ENCODE assay signal across 10 cellular contexts in the genomic region with DNA sequence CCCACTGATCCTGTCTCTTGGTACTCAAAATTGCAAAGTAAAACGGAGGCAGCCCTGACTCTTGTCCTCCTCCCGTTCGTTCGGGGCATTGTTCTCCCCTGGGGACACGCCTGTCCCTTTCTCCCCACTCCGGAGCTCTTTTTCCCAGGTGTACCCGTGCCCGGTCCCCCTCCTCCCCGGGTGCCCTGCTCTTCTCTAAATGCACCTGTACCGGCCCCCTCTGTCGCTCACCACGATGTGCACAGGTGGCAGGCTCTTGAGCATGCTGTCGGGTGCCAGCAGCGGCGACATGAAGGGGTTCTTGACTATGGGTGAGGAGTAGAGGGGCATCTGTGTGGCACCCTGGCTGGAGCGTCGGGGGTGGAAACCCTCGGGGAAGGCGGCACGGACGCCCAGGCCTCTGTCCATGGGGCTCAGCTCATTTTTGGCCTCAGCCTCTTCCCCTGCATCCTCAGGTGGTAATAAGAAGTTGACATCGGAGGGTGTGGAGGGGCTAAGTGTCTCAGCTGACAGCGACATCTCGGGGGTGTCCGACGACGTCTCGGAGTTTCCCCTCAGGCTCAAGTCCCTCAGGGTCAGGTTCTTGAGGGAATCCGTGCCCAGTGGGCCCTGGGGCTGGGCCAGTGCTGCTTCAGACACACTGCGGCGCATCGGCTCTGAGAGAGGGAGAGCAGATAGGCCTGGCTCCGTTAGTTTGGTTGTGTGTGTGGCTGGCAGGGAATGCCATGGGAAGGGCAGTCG. TPM values are rescaled to one million over a fixed set of nuclear protein-coding genes. Genes with fewer than 3 reads are reported as not detected.
DNase-seq lines count a peak whose midpoint lies in the region; ATAC-seq, FAIRE-seq and TF ChIP-seq lines count a peak whose summit lies in the region.
"Had no signal": no experiment of that assay in that cellular context is flagged by ENCODE, and none has a peak within 500 bp of the region (broad histone marks: within the 10 kb centered on the region; RNA-seq: fewer than 3 reads in every experiment).

No MANE protein-coding gene starts in this region.

- H3K36me3 Mint-ChIP-seq in astrocyte (ENCODE audit: low read depth, unreplicated experiment), result peaks cover 1% of the 10 kb centered on the region

- no peak overlapping the region for H3K4ac ChIP-seq in mesenchymal stem cell (ENCODE audit: low read depth in 1 of 2, low read length in 2 of 2)

- H3K9me3 Mint-ChIP-seq in astrocyte (ENCODE audit: unreplicated experiment), result no peaks in the 10 kb centered on the region

- no peaks in the 10 kb centered on the region for H4K20me1 ChIP-seq in HCT116 (ENCODE audit: insufficient read depth)
- peaks cover 14% of the 10 kb centered on the region for H4K20me1 ChIP-seq in astrocyte (ENCODE audit: insufficient read depth, low read length)

- H3K36me3 ChIP-seq in HCT116 (ENCODE audit: control insufficient read depth in 1 of 2, insufficient read depth in 2 of 2, low read length in 2 of 2) (no peaks in the 10 kb centered on the region; a peak in 1 of 4 replicates), astrocyte (ENCODE audit: insufficient read depth, low read length) (no peaks in the 10 kb centered on the region), mesenchymal stem cell (ENCODE audit: control insufficient read depth in 1 of 2, insufficient read depth in 2 of 2, low read depth in 1 of 2, low read length in 2 of 2) (peaks cover 0 to 13% of the 10 kb centered on the region in 2 experiments), small intestine (ENCODE audit: control insufficient read depth in 2 of 2, insufficient read depth in 2 of 2, low read length in 2 of 2) (no peaks in the 10 kb centered on the region)

- no peak for ATAC-seq in HCT116
- no peak for ATAC-seq in GM18867 (IDR thresholded peaks at IDR 0.05; ENCODE audit: unreplicated experiment)

- H3K4me3 ChIP-seq in HCT116 (replicated peaks in 1 of 2; ENCODE audit: low read depth in 1 of 2, low read length in 2 of 2), result peak overlapping the region; percentile 35 to 50; a peak in 2 of 4 replicates
- H3K4me3 ChIP-seq in astrocyte (ENCODE audit: insufficient read depth, low read depth, low read length), result peak overlapping the region; percentile 43
- peak overlapping the region; percentile 5 to 79 for H3K4me3 ChIP-seq in mesenchymal stem cell (ENCODE audit: insufficient read depth in 1 of 2, low read depth in 1 of 2, low read length in 2 of 2)
- no peak overlapping the region for H3K4me3 ChIP-seq in small intestine (ENCODE audit: low read depth in 1 of 2, low read length in 2 of 2)
- H3K4me3 ChIP-seq: PC-9 had no signal

- H3K27ac Mint-ChIP-seq in astrocyte (ENCODE audit: unreplicated experiment), result peak overlapping the region; percentile 34

- in situ Hi-C loops in GM13977 (cut with MboI; ENCODE audit: low pct_unique_long_range_greater_than_20kb, low sequenced_read_pairs, unreplicated experiment), result no loop called here

- H3K27me3 Mint-ChIP-seq in astrocyte (ENCODE audit: low read depth, unreplicated experiment), result no peaks in the 10 kb centered on the region

- H2BK15ac ChIP-seq in mesenchymal stem cell (ENCODE audit: low read depth, poor library complexity, severe bottlenecking), result no peak overlapping the region

- no peak for FAIRE-seq in astrocyte (lab: Jason Lieb, UNC)
- no peak for FAIRE-seq in small intestine (lab: Jason Lieb, UNC)

- H3K79me2 ChIP-seq in HCT116 (ENCODE audit: insufficient read depth, low read length) (peaks cover 29% of the 10 kb centered on the region), astrocyte (ENCODE audit: insufficient read depth, low read length) (peaks cover 3% of the 10 kb centered on the region)

- intact Hi-C loops in HCT116 (cut with micrococcal nuclease), result no loop called here

- no peak overlapping the region for H2BK12ac ChIP-seq in mesenchymal stem cell (ENCODE audit: low read length in 2 of 2)

- H3K4me1 Mint-ChIP-seq in astrocyte (ENCODE audit: low read depth, unreplicated experiment), result peaks cover 13% of the 10 kb centered on the region

- peak overlapping the region; percentile 86 for H3K4me3 Mint-ChIP-seq in astrocyte (ENCODE audit: unreplicated experiment)

- no peak for DNase-seq in HCT116 (ENCODE audit: low read depth, low spot score)
- DNase-seq in astrocyte (ENCODE audit: low read depth), result no peak
- no peak for DNase-seq in mesenchymal stem cell
- DNase-seq in Kasumi-1 (lab: John Stamatoyannopoulos, UW), result no peak
- no peak for DNase-seq in small intestine
- no peak for DNase-seq in GM13977 (ENCODE audit: low spot score)
- DNase-seq: GF-D8 had no signal

- H3K27me3 ChIP-seq in HCT116 (ENCODE audit: insufficient read depth, low read length) (no peaks in the 10 kb centered on the region), astrocyte (ENCODE audit: insufficient read depth, low read length) (no peaks in the 10 kb centered on the region), mesenchymal stem cell (ENCODE audit: control insufficient read depth in 1 of 2, insufficient read depth in 1 of 2, low read length in 2 of 2) (no peaks in the 10 kb centered on the region), small intestine (ENCODE audit: control insufficient read depth in 2 of 2, insufficient read depth in 2 of 2, low read length in 2 of 2) (no peaks in the 10 kb centered on the region)

- no peak overlapping the region for H2AK5ac ChIP-seq in mesenchymal stem cell (ENCODE audit: low read length, severe bottlenecking)

- TF ChIP-seq RAD21 in HCT116 (IDR thresholded peaks at IDR 0.05; ENCODE audit: low read depth), result no peak

- POLR2A ChIA-PET in HCT116 (lab: Charles Lee), result no interaction called here

- H4K91ac ChIP-seq in mesenchymal stem cell (ENCODE audit: low read length), result no peak overlapping the region

- peak overlapping the region; percentile 43; the same call in 1 of the 2 replicates for H3K9ac ChIP-seq in HCT116 (ENCODE audit: low read length)
- H3K9ac ChIP-seq in astrocyte (ENCODE audit: low read length), result peak overlapping the region; percentile 61
- peak overlapping the region; percentile 78 for H3K9ac ChIP-seq in mesenchymal stem cell (ENCODE audit: low read length)

- H3K9me2 ChIP-seq in HCT116 (ENCODE audit: insufficient read depth), result no peaks in the 10 kb centered on the region

- no TSS peak for BruUV-seq in HCT116 (replicated peaks; lab: Mats Ljungman, UMichigan)

- WGBS in mesenchymal stem cell, result 54% methylated on average over 28 of the region's 34 CpGs
- WGBS in small intestine, 3 donors, result 69 to 77% (median 73%) methylated on average over 34 of the region's 34 CpGs

- H2BK5ac ChIP-seq in mesenchymal stem cell (ENCODE audit: low read depth, low read length, poor library complexity, severe bottlenecking), result no peak overlapping the region

- H3K18ac ChIP-seq in mesenchymal stem cell (ENCODE audit: low read depth in 1 of 2, low read length in 2 of 2), result no peak overlapping the region

- H4K8ac ChIP-seq in mesenchymal stem cell (ENCODE audit: low read length), result no peak overlapping the region

- H2AFZ ChIP-seq in HCT116 (ENCODE audit: low read depth, low read length, poor library complexity, severe bottlenecking) (no peak overlapping the region), astrocyte (ENCODE audit: low read depth, low read length) (no peak overlapping the region), mesenchymal stem cell (ENCODE audit: low read depth, low read length) (no peak overlapping the region)
- H2AFZ ChIP-seq: PC-9 had no signal

- peak overlapping the region; percentile 45; the same call in 1 of the 2 replicates for H3K27ac ChIP-seq in 22Rv1
- H3K27ac ChIP-seq in HCT116 (ENCODE audit: low read depth, low read length), result no peak overlapping the region
- H3K27ac ChIP-seq in astrocyte (ENCODE audit: low read depth, low read length), result no peak overlapping the region
- no peak overlapping the region for H3K27ac ChIP-seq in mesenchymal stem cell (ENCODE audit: low read length, poor library complexity, severe bottlenecking)
- H3K27ac ChIP-seq in small intestine (ENCODE audit: low read depth in 1 of 2, low read length in 1 of 2), result no peak overlapping the region
- H3K27ac ChIP-seq: PC-9 had no signal

- RAD21 ChIA-PET in HCT116 (lab: Charles Lee; ENCODE audit: low non-redundant PET in 1 of 2, low total read pairs in 2 of 2, uncharacterized antibody in 2 of 2, unreplicated experiment in 2 of 2), result no interaction called here

- H3K4me2 ChIP-seq in HCT116 (ENCODE audit: low read length) (peak overlapping the region; percentile 67), astrocyte (ENCODE audit: low read length) (peak overlapping the region; percentile 92), mesenchymal stem cell (ENCODE audit: low read length, poor library complexity, severe bottlenecking) (peak overlapping the region; percentile 93)
- H3K4me2 ChIP-seq: PC-9 had no signal

- H3K14ac ChIP-seq in mesenchymal stem cell (ENCODE audit: low read length in 2 of 2), result no peak overlapping the region

- H3K23ac ChIP-seq in mesenchymal stem cell (ENCODE audit: low read length in 2 of 2), result no peak overlapping the region

- H3K79me1 ChIP-seq in mesenchymal stem cell (replicated peaks; ENCODE audit: low read length, poor library complexity, severe bottlenecking), result peaks cover 21% of the 10 kb centered on the region

- no peaks in the 10 kb centered on the region for H3K9me3 ChIP-seq in HCT116 (ENCODE audit: control insufficient read depth in 1 of 2, insufficient read depth in 1 of 2, low read depth in 1 of 2, low read length in 2 of 2)
- H3K9me3 ChIP-seq in astrocyte (ENCODE audit: insufficient read depth, low read depth, low read length), result no peaks in the 10 kb centered on the region
- no peaks in the 10 kb centered on the region for H3K9me3 ChIP-seq in mesenchymal stem cell (ENCODE audit: control insufficient read depth, low read length)
- H3K9me3 ChIP-seq in small intestine (ENCODE audit: control insufficient read depth, low read depth), result no peaks in the 10 kb centered on the region

- CTCF ChIA-PET in HCT116 (lab: Charles Lee), result no interaction called here

- no peak for TF ChIP-seq POLR2A in HCT116 (IDR thresholded peaks at IDR 0.05; ENCODE audit: borderline replicate concordance, extremely low read depth, insufficient read depth, insufficient read length)

- peaks cover 5 to 24% of the 10 kb centered on the region in 2 experiments for H3K4me1 ChIP-seq in HCT116 (ENCODE audit: control insufficient read depth in 1 of 2, insufficient read depth in 2 of 2, low read length in 2 of 2)
- H3K4me1 ChIP-seq in astrocyte (ENCODE audit: insufficient read depth, low read length), result peaks cover 12% of the 10 kb centered on the region
- H3K4me1 ChIP-seq in mesenchymal stem cell (ENCODE audit: control insufficient read depth, insufficient read depth, low read depth, low read length), result peaks cover 24% of the 10 kb centered on the region
- peaks cover 4% of the 10 kb centered on the region in 2 donors for H3K4me1 ChIP-seq in small intestine (ENCODE audit: control insufficient read depth in 2 of 2, insufficient read depth in 1 of 2, low read depth in 1 of 2, low read length in 1 of 2)

- no peak overlapping the region for H2BK120ac ChIP-seq in mesenchymal stem cell (ENCODE audit: low read depth, low read length)

- TF ChIP-seq CTCF in 22Rv1 (IDR thresholded peaks at IDR 0.05), result no peak
- no peak for TF ChIP-seq CTCF in HCT116 (IDR thresholded peaks at IDR 0.05 in 2 of 3, conservative IDR thresholded peaks at IDR 0.05 in 1 of 3; ENCODE audit: borderline replicate concordance in 1 of 3, insufficient read depth in 1 of 3, low read depth in 2 of 3, low read length in 2 of 3)
- TF ChIP-seq CTCF in astrocyte (IDR thresholded peaks at IDR 0.05; ENCODE audit: insufficient read depth, low read depth, low read length), result no peak
- no peak for TF ChIP-seq CTCF in GM13977 (IDR thresholded peaks at IDR 0.05; ENCODE audit: extremely low read depth, insufficient read depth, missing control alignments)

RNA-seq across cellular contexts. Expression of a gene that starts 12.4 kb away (rescaled TPM):
- total RNA-seq in HCT116 (2021; ENCODE audit: unreplicated experiment) (13.9 TPM), astrocyte (0.61 and 2.5 TPM in 2 replicates)
- polyA plus RNA-seq in HCT116 (2012), result 29.2 and 32.2 TPM in 2 replicates
- polyA plus RNA-seq in mesenchymal stem cell (2013, experiment 1 of 2), result 2.6 TPM
- 3.9 TPM for polyA plus RNA-seq in mesenchymal stem cell (2013, experiment 2 of 2)
- 1 to 10 TPM; 5.8 to 10.0 (median 8.1) TPM for polyA plus RNA-seq in small intestine

RNA-seq across cellular contexts. Expression of a gene that starts 24.6 kb away (rescaled TPM):
- total RNA-seq in HCT116 (2021; ENCODE audit: unreplicated experiment), result 11.3 TPM
- polyA plus RNA-seq in HCT116 (2012), result 12.1 and 13.5 TPM in 2 replicates
- 1.3 and 2.0 TPM in 2 replicates for total RNA-seq in astrocyte
- 1.6 TPM for polyA plus RNA-seq in mesenchymal stem cell (2013, experiment 1 of 2)
- polyA plus RNA-seq in mesenchymal stem cell (2013, experiment 2 of 2), result 2.0 TPM
- 10 to 100 TPM; 10.1 to 40.2 (median 17.3) TPM for polyA plus RNA-seq in small intestine

RNA-seq across cellular contexts. Expression of a gene that starts 40.2 kb away (rescaled TPM):
- total RNA-seq in HCT116 (2021; ENCODE audit: unreplicated experiment) (0.32 TPM), astrocyte (not detected in 2 replicates)
- polyA plus RNA-seq in HCT116 (2012), result 0.09 TPM in 1 of 2 replicates, not detected in the other
- not detected for polyA plus RNA-seq in mesenchymal stem cell (2013, experiment 1 of 2)
- not detected for polyA plus RNA-seq in mesenchymal stem cell (2013, experiment 2 of 2)
- polyA plus RNA-seq in small intestine, result 1 to 10 TPM in 2 of 3 donors, under 1 TPM in 1; 0.70 to 1.6 (median 1.1) TPM

Comparison
In these comparisons a context has a peak if more than half of its experiments do, and no peak if none do; other contexts are left out.
1. H3K4me3 ChIP-seq: peak in HCT116 (2 of 2), astrocyte (single experiment) and mesenchymal stem cell (2 of 2); none in small intestine (0 of 2).
2. Peak in every context shown above with its lines, with median percentiles within 50 percentile points of each other: H3K4me2 ChIP-seq and H3K9ac ChIP-seq.